In genomic region chr9:114096041-114096511, GRCh38 we compare ENCODE assay signal across 13 cellular contexts. TPM values are rescaled to one million over a fixed set of nuclear protein-coding genes. Genes with fewer than 3 reads are reported as not detected.
DNase-seq lines count a peak whose midpoint lies in the region; ATAC-seq and TF ChIP-seq lines count a peak whose summit lies in the region.
"Had no signal": no experiment of that assay in that cellular context is flagged by ENCODE, and none has a peak within 500 bp of the region (broad histone marks: within the 10 kb centered on the region; RNA-seq: fewer than 3 reads in every experiment).

No MANE protein-coding gene starts in this region.

- H3K4me3 ChIP-seq in AG04450 (ENCODE audit: low read depth, low read length) (no peak overlapping the region), GM12865 (ENCODE audit: low read depth, low read length) (no peak overlapping the region), coronary artery (no peak overlapping the region)
- H3K4me3 ChIP-seq: mucosa of descending colon, SJCRH30, vagina had no signal

- H3K27me3 ChIP-seq in AG04450 (ENCODE audit: control insufficient read depth, insufficient read depth, low read length): peaks cover 30% of the 10 kb centered on the region
- H3K27me3 ChIP-seq: SJCRH30, vagina had no signal

- CTCF ChIA-PET in AG04450 (lab: Charles Lee): interaction anchor here (2.4 to 4.7 kb wide), 2 partner anchors 12 to 13 kb away, joined by 14 to 28 read pairs; no protein-coding TSS in a partner anchor

- H3K27ac ChIP-seq in AG04450 (ENCODE audit: low read depth, low read length) (no peak overlapping the region), coronary artery (no peak overlapping the region)
- H3K27ac ChIP-seq: SJCRH30, vagina had no signal

- TF ChIP-seq CTCF in AG04450 (IDR thresholded peaks at IDR 0.05; ENCODE audit: low read depth, low read length): peak; percentile 19; the same call in 1 of the 2 replicates
- TF ChIP-seq CTCF in GM12865 (IDR thresholded peaks at IDR 0.05; ENCODE audit: insufficient read depth, low read depth, low read length, missing control alignments): peak; percentile 1
- TF ChIP-seq CTCF in coronary artery (IDR thresholded peaks at IDR 0.05): no peak

- H3K27ac Mint-ChIP-seq in activated naive CD8-positive, alpha-beta T cell treated with anti-CD3 and anti-CD28 coated beads, Interleukin-2, amount 50 U/mL, for 24 hours: no peak overlapping the region
- H3K27ac Mint-ChIP-seq: activated CD8-positive, alpha-beta memory T cell treated with anti-CD3 and anti-CD28 coated beads, Interleukin-2, amount 10 ng/mL, durations not matched to agents 7 days and 5 days had no signal

- ATAC-seq in activated naive CD8-positive, alpha-beta T cell treated with anti-CD3 and anti-CD28 coated beads, Interleukin-2, amount 50 U/mL, for 24 hours: no peak
- ATAC-seq: activated CD8-positive, alpha-beta memory T cell treated with anti-CD3 and anti-CD28 coated beads, Interleukin-2, amount 10 ng/mL, durations not matched to agents 7 days and 5 days; mucosa of descending colon had no signal

- no peak overlapping the region for H3K4me3 Mint-ChIP-seq in activated naive CD8-positive, alpha-beta T cell treated with anti-CD3 and anti-CD28 coated beads, Interleukin-2, amount 50 U/mL, for 24 hours
- H3K4me3 Mint-ChIP-seq: activated CD8-positive, alpha-beta memory T cell treated with anti-CD3 and anti-CD28 coated beads, Interleukin-2, amount 10 ng/mL, durations not matched to agents 7 days and 5 days had no signal

- peaks cover 7% of the 10 kb centered on the region for H3K4me1 Mint-ChIP-seq in activated naive CD8-positive, alpha-beta T cell treated with anti-CD3 and anti-CD28 coated beads, Interleukin-2, amount 50 U/mL, for 24 hours
- H3K4me1 Mint-ChIP-seq: activated CD8-positive, alpha-beta memory T cell treated with anti-CD3 and anti-CD28 coated beads, Interleukin-2, amount 10 ng/mL, durations not matched to agents 7 days and 5 days had no signal

- H3K27me3 Mint-ChIP-seq in activated naive CD8-positive, alpha-beta T cell treated with anti-CD3 and anti-CD28 coated beads, Interleukin-2, amount 50 U/mL, for 24 hours: peaks cover 24% of the 10 kb centered on the region

- peaks cover 5% of the 10 kb centered on the region; the same call in 1 of the 2 replicates for H3K9me3 ChIP-seq in AG04450 (ENCODE audit: control insufficient read depth, insufficient read depth, low read length)
- H3K9me3 ChIP-seq: mucosa of descending colon, SJCRH30, vagina had no signal

- no peaks in the 10 kb centered on the region for H3K36me3 Mint-ChIP-seq in activated naive CD8-positive, alpha-beta T cell treated with anti-CD3 and anti-CD28 coated beads, Interleukin-2, amount 50 U/mL, for 24 hours (ENCODE audit: low read depth)
- H3K36me3 Mint-ChIP-seq: activated CD8-positive, alpha-beta memory T cell treated with anti-CD3 and anti-CD28 coated beads, Interleukin-2, amount 10 ng/mL, durations not matched to agents 7 days and 5 days had no signal

- DNase-seq in AG04450 (ENCODE audit: low read depth, low spot score) (no peak), GM12865 (ENCODE audit: low read depth) (no peak), left kidney (ENCODE audit: low read depth, low spot score) (peak; percentile 44), coronary artery (ENCODE audit: low spot score) (no peak), EL (no peak), DMS114 treated with DMSO at 0.1 percent for 48 hours (lab: John Stamatoyannopoulos, UW; ENCODE audit: unreplicated experiment) (no peak)
- DNase-seq in activated naive CD8-positive, alpha-beta T cell treated with anti-CD3 and anti-CD28 coated beads, Interleukin-2, amount 50 U/mL, for 24 hours: peak; percentile 12
- DNase-seq in activated CD4-positive, CD25-positive, alpha-beta regulatory T cell (lab: John Stamatoyannopoulos, UW): no peak
- DNase-seq: activated CD8-positive, alpha-beta memory T cell treated with anti-CD3 and anti-CD28 coated beads, Interleukin-2, amount 10 ng/mL, durations not matched to agents 7 days and 5 days; mucosa of descending colon; NCI-H510A treated with DMSO at 0.1 percent for 48 hours; SJCRH30 had no signal

- POLR2A ChIA-PET in AG04450 (lab: Yijun Ruan, JAX): no interaction called here

- no peaks in the 10 kb centered on the region for H3K9me3 Mint-ChIP-seq in activated naive CD8-positive, alpha-beta T cell treated with anti-CD3 and anti-CD28 coated beads, Interleukin-2, amount 50 U/mL, for 24 hours

RNA-seq across cellular contexts. Expression of gene KIF12, which starts 3.0 kb away (rescaled TPM):
- polyA plus RNA-seq in AG04450 (2011; rRNA removed): not detected in 2 replicates
- polyA minus RNA-seq in AG04450 (2011; rRNA and poly(A)+ RNA removed): not detected in 2 replicates

RNA-seq across cellular contexts. Expression of gene AMBP, which starts 18.0 kb away (rescaled TPM):
- polyA plus RNA-seq in AG04450 (2011; rRNA removed): 0.67 and 0.74 TPM in 2 replicates
- 0.22 TPM in 1 of 2 replicates, not detected in the other for polyA minus RNA-seq in AG04450 (2011; rRNA and poly(A)+ RNA removed)

RNA-seq across cellular contexts. Expression of gene COL27A1, which starts 59.3 kb away (rescaled TPM):
- polyA plus RNA-seq in AG04450 (2011; rRNA removed): 8.5 and 10.0 TPM in 2 replicates
- 10.4 and 12.9 TPM in 2 replicates for polyA minus RNA-seq in AG04450 (2011; rRNA and poly(A)+ RNA removed)

Comparison
In these comparisons a context has a peak if more than half of its experiments do, and no peak if none do; other contexts are left out.
1. DNase-seq: peak in activated naive CD8-positive, alpha-beta T cell treated with anti-CD3 and anti-CD28 coated beads, Interleukin-2, amount 50 U/mL, for 24 hours (single experiment) and left kidney (single experiment); none in AG04450 (single experiment), GM12865 (single experiment), coronary artery (single experiment), EL (single experiment), DMS114 treated with DMSO at 0.1 percent for 48 hours (single experiment) and activated CD4-positive, CD25-positive, alpha-beta regulatory T cell (0 of 4).